ENCODE assay signal across 17 cellular contexts in genomic region chr10:95503012-95503411, GRCh38. TPM values are rescaled to one million over a fixed set of nuclear protein-coding genes. Genes with fewer than 3 reads are reported as not detected.
A peak's percentile ranks its signal among the peaks of the same experiment; 100 is the strongest.
DNase-seq lines count a peak whose midpoint lies in the region; ATAC-seq and TF ChIP-seq lines count a peak whose summit lies in the region.
"Had no signal": no experiment of that assay in that cellular context is flagged by ENCODE, and none has a peak within 500 bp of the region (broad histone marks: within the 10 kb centered on the region; RNA-seq: fewer than 3 reads in every experiment).

No MANE protein-coding gene starts in this region.

- no peak overlapping the region for H3K27ac ChIP-seq in HEK293 (ENCODE audit: extremely low read depth, low read depth, low read length)
- peak overlapping the region; percentile 74 to 83 for H3K27ac ChIP-seq in coronary artery
- H3K27ac ChIP-seq in hepatocyte = peak overlapping the region; percentile 48
- peak overlapping the region; percentile 33 to 78 (median 63) for H3K27ac ChIP-seq in gastrocnemius medialis
- H3K27ac ChIP-seq: RWPE1 had no signal

- peaks cover 15% of the 10 kb centered on the region; the same call in 1 of the 2 replicates for H3K4me1 ChIP-seq in HEK293 (ENCODE audit: control insufficient read depth, insufficient read depth, low read length)
- peaks cover 23% of the 10 kb centered on the region for H3K4me1 ChIP-seq in hepatocyte (ENCODE audit: insufficient read depth)
- H3K4me1 ChIP-seq in gastrocnemius medialis = peaks cover 67 to 72% of the 10 kb centered on the region in 2 donors

- no peak for TF ChIP-seq POLR2A in gastrocnemius medialis (IDR thresholded peaks at IDR 0.05)
- no peak for TF ChIP-seq POLR2A in erythroblast (IDR thresholded peaks at IDR 0.05; ENCODE audit: low read length)

- H3K9me3 ChIP-seq in HEK293 (ENCODE audit: control insufficient read depth, insufficient read depth, low read depth, low read length) (no peaks in the 10 kb centered on the region), hepatocyte (ENCODE audit: low read depth) (no peaks in the 10 kb centered on the region), gastrocnemius medialis (no peaks in the 10 kb centered on the region)

- H4K20me1 ChIP-seq in hepatocyte (ENCODE audit: insufficient read depth, poor library complexity, severe bottlenecking) = no peaks in the 10 kb centered on the region

- no peak for DNase-seq in coronary artery (ENCODE audit: low spot score)
- DNase-seq in hepatocyte (ENCODE audit: low spot score) = peak; percentile 41
- DNase-seq in gastrocnemius medialis = no peak
- DNase-seq in erythroblast (lab: John Stamatoyannopoulos, UW) = no peak
- DNase-seq in CD14-positive monocyte (ENCODE audit: low spot score) = no peak
- no peak for DNase-seq in germinal center (ENCODE audit: low spot score)
- DNase-seq: activated CD4-positive, CD25-positive, alpha-beta regulatory T cell; head of caudate nucleus; kidney glomerular epithelial cell; NCI-H1436 treated with DMSO at 0.1 percent for 48 hours; NCI-H446; NK-92 treated with Interleukin-12 subunit alpha and Interleukin-12 subunit beta, amount 100 ng/mL, for 24 hours; stimulated activated naive CD8-positive, alpha-beta T cell treated with anti-CD3 and anti-CD28 coated beads, Interleukin-15, amount 100 ng/mL, for 72 hours had no signal

- no peak overlapping the region for H3K4me3 Mint-ChIP-seq in CD14-positive monocyte
- H3K4me3 Mint-ChIP-seq: activated T-helper 17 cell treated with anti-CD3 and anti-CD28 coated beads, Interleukin-2, amount 50 U/mL, for 72 hours; stimulated activated naive CD8-positive, alpha-beta T cell treated with anti-CD3 and anti-CD28 coated beads, Interleukin-15, amount 100 ng/mL, for 72 hours had no signal

- in situ Hi-C loops in gastrocnemius medialis (cut with MboI; ENCODE audit: low sequenced_read_pairs in 4 of 4) = no loop called here

- no peaks in the 10 kb centered on the region for H3K9me3 Mint-ChIP-seq in CD14-positive monocyte
- H3K9me3 Mint-ChIP-seq: activated T-helper 17 cell treated with anti-CD3 and anti-CD28 coated beads, Interleukin-2, amount 50 U/mL, for 72 hours; stimulated activated naive CD8-positive, alpha-beta T cell treated with anti-CD3 and anti-CD28 coated beads, Interleukin-15, amount 100 ng/mL, for 72 hours had no signal

- H3K27me3 Mint-ChIP-seq in CD14-positive monocyte (ENCODE audit: low read depth in 3 of 3) = no peaks in the 10 kb centered on the region
- H3K27me3 Mint-ChIP-seq: stimulated activated naive CD8-positive, alpha-beta T cell treated with anti-CD3 and anti-CD28 coated beads, Interleukin-15, amount 100 ng/mL, for 72 hours had no signal

- no peaks in the 10 kb centered on the region for H3K36me3 Mint-ChIP-seq in CD14-positive monocyte

- H3K27me3 ChIP-seq in hepatocyte (no peaks in the 10 kb centered on the region), gastrocnemius medialis (no peaks in the 10 kb centered on the region)

- no peaks in the 10 kb centered on the region for H3K36me3 ChIP-seq in HEK293 (ENCODE audit: control insufficient read depth in 2 of 2, insufficient read depth in 1 of 2, low read length in 2 of 2)
- no peaks in the 10 kb centered on the region for H3K36me3 ChIP-seq in hepatocyte (replicated peaks; ENCODE audit: insufficient read depth, low read depth)
- no peaks in the 10 kb centered on the region for H3K36me3 ChIP-seq in gastrocnemius medialis

- intact Hi-C loops in gastrocnemius medialis (cut with DNase I; ENCODE audit: low total_unique reads) = no loop called here
- intact Hi-C loops in CD14-positive monocyte (cut with micrococcal nuclease) = no loop called here

- no peak for TF ChIP-seq CTCF in HEK293 (tag by site-specific recombination; IDR thresholded peaks at IDR 0.05)
- TF ChIP-seq CTCF in coronary artery (IDR thresholded peaks at IDR 0.05) = no peak
- no peak for TF ChIP-seq CTCF in hepatocyte (IDR thresholded peaks at IDR 0.05; ENCODE audit: poor library complexity)
- TF ChIP-seq CTCF in gastrocnemius medialis (IDR thresholded peaks at IDR 0.05 in 4 of 5, conservative IDR thresholded peaks at IDR 0.05 in 1 of 5) = no peak
- TF ChIP-seq CTCF in CD14-positive monocyte (IDR thresholded peaks at IDR 0.05) = no peak

- no peaks in the 10 kb centered on the region for H3K9me2 ChIP-seq in hepatocyte (replicated peaks; ENCODE audit: insufficient read depth)

- peaks cover 73% of the 10 kb centered on the region for H3K79me2 ChIP-seq in hepatocyte

- POLR2A ChIA-PET in HEK293 (lab: Yijun Ruan, JAX) = no interaction called here

- no peak overlapping the region for H2AFZ ChIP-seq in hepatocyte

- no peak overlapping the region for H3K4me2 ChIP-seq in hepatocyte

- H3K27ac Mint-ChIP-seq in CD14-positive monocyte = no peak overlapping the region
- H3K27ac Mint-ChIP-seq: activated T-helper 17 cell treated with anti-CD3 and anti-CD28 coated beads, Interleukin-2, amount 50 U/mL, for 72 hours had no signal

- H3K4me3 ChIP-seq in HEK293 (ENCODE audit: low read depth, low read length) = no peak overlapping the region
- peak overlapping the region; percentile 26 for H3K4me3 ChIP-seq in coronary artery
- no peak overlapping the region for H3K4me3 ChIP-seq in hepatocyte
- H3K4me3 ChIP-seq in gastrocnemius medialis = no peak overlapping the region

- ATAC-seq in gastrocnemius medialis (no peak), HG02798 (IDR thresholded peaks at IDR 0.05; ENCODE audit: poor library complexity, unreplicated experiment) (no peak)
- ATAC-seq: activated T-helper 17 cell treated with anti-CD3 and anti-CD28 coated beads, Interleukin-2, amount 50 U/mL, for 72 hours; stimulated activated naive CD8-positive, alpha-beta T cell treated with anti-CD3 and anti-CD28 coated beads, Interleukin-15, amount 100 ng/mL, for 72 hours had no signal

- CTCF ChIA-PET in HEK293 (lab: Yijun Ruan, JAX) = interaction anchor here (0.7 kb wide), 1 partner anchor 64 kb away, joined by 3 read pairs; no protein-coding TSS in a partner anchor

- H3K4me1 Mint-ChIP-seq in CD14-positive monocyte = peaks cover 10% of the 10 kb centered on the region
- H3K4me1 Mint-ChIP-seq: activated T-helper 17 cell treated with anti-CD3 and anti-CD28 coated beads, Interleukin-2, amount 50 U/mL, for 72 hours; stimulated activated naive CD8-positive, alpha-beta T cell treated with anti-CD3 and anti-CD28 coated beads, Interleukin-15, amount 100 ng/mL, for 72 hours had no signal

TF ChIP-seq in HEK293, 187 proteins besides CTCF, POLR2A, EP300 and RAD21:
- TF ChIP-seq ZBTB21 (tag by site-specific recombination; IDR thresholded peaks at IDR 0.05) (no peak), ZNF704 (tag by site-specific recombination; IDR thresholded peaks at IDR 0.05) (no peak), PRDM1 (tag by site-specific recombination; IDR thresholded peaks at IDR 0.05) (peak; percentile 35), SP7 (tag by site-specific recombination; IDR thresholded peaks at IDR 0.05) (no peak)

RNA-seq across cellular contexts. Expression of gene SORBS1, which starts 58.2 kb away (rescaled TPM):
- total RNA-seq in hepatocyte = 33.1 and 40.2 TPM in 2 replicates
- 17.0 and 18.2 TPM in 2 replicates for polyA plus RNA-seq in hepatocyte
- total RNA-seq in gastrocnemius medialis = 100 to 1,000 TPM; 146 to 331 (median 186) TPM
- polyA plus RNA-seq in CD14-positive monocyte = under 1 TPM in 1 of 2 donors, not detected in 1; 0.15 TPM
